ENCODE assay signal across 24 cellular contexts in the genomic region with DNA sequence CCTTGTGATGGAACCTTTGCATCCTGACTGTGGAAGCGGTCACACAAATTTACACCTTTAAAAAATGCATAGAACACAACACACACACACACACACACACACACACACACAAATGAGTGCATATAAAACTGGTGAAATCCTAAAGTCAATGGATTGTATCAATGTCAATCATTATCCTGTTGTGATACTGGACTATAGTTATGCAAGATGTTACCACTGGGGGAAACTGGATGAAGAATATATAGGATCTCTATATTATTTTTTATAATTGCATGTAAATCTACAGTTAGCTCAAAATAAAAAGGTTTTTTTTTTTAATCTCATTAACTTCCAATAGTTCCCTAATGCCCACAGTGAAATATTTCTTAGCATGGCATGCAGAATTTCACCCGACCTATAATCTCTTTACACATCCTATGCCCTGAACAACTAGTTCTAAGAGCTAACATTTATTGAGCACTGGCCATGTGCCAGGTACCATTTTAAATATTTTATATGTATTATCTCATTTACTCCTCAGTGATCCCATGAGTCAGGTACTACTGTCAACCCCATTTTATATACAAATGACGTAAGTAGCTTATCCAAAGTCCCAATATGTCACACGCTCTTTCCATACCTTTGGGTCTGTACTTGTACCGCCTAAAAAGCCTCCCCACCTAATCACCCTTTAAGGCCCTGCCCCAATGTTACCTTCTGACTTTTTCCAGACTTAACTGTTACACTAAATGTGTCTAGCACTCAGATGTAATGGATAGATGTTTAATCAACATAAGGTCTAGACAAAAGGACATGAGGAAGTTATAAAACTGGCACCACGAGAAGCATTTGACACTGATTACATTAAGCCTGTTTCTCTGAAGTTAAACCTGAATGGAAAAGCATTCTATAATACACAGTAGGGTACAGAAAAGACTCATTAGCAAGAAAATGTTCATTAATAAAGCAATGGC. TPM values are rescaled to one million over a fixed set of nuclear protein-coding genes. Genes with fewer than 3 reads are reported as not detected.
"Had no signal": no experiment of that assay in that cellular context is flagged by ENCODE, and none has a peak within 500 bp of the region (broad histone marks: within the 10 kb centered on the region; RNA-seq: fewer than 3 reads in every experiment).

No MANE protein-coding gene starts in this region.

- H3K27me3 ChIP-seq: dorsolateral prefrontal cortex, left lung, right atrium auricular region, tibial nerve had no signal

- H3K27ac ChIP-seq: dorsolateral prefrontal cortex, epithelial cell of prostate, left lung, tibial nerve had no signal

- H3K9me3 ChIP-seq: left lung, right atrium auricular region, tibial nerve had no signal

- DNase-seq: activated CD4-positive, alpha-beta T cell treated with anti-CD3 and anti-CD28 coated beads, Interleukin-2, amount 10 ng/mL, durations not matched to agents 7 days and 5 days; activated CD8-positive, alpha-beta memory T cell treated with anti-CD3 and anti-CD28 coated beads, Interleukin-2, amount 50 U/mL, for 4 hours; activated effector memory CD4-positive, alpha-beta T cell treated with Interleukin-2 at 50 U/mL for 16 hours; activated naive CD4-positive, alpha-beta T cell treated with anti-CD3 and anti-CD28 coated beads, Interleukin-2, amount 10 ng/mL, durations not matched to agents 7 days and 5 days; activated naive CD8-positive, alpha-beta T cell treated with anti-CD3 and anti-CD28 coated beads, Interleukin-2, amount 50 U/mL, for 24 hours; activated T-cell treated with anti-CD3 and anti-CD28 coated beads, Interleukin-2, amount 50 U/mL, for 48 hours; anterior cingulate cortex; caudate nucleus; dorsolateral prefrontal cortex; foreskin fibroblast; left lung; mammary epithelial cell; midbrain; stimulated activated naive CD8-positive, alpha-beta T cell treated with anti-CD3 and anti-CD28 coated beads, Interleukin-15, Interleukin-2, amounts not matched to agents 100 U/mL and 50 U/mL, for 24 hours; T-helper 1 cell; T-helper 9 cell had no signal

- FAIRE-seq: keratinocyte had no signal

- H3K4me3 ChIP-seq: dorsolateral prefrontal cortex, left lung, right atrium auricular region, tibial nerve had no signal

- ATAC-seq: activated CD4-positive, CD25-positive, alpha-beta regulatory T cell treated with anti-CD3 and anti-CD28 coated beads, Interleukin-2, amount 50 U/mL, for 24 hours; activated naive CD8-positive, alpha-beta T cell treated with anti-CD3 and anti-CD28 coated beads, Interleukin-2, amount 50 U/mL, for 24 hours; left lung; stimulated activated naive CD8-positive, alpha-beta T cell treated with anti-CD3 and anti-CD28 coated beads, Interleukin-15, Interleukin-2, amounts not matched to agents 100 U/mL and 50 U/mL, for 24 hours had no signal

RNA-seq across cellular contexts. Expression of a gene that starts 19.3 kb away (rescaled TPM):
- total RNA-seq: activated CD4-positive, alpha-beta T cell treated with anti-CD3 and anti-CD28 coated beads, Interleukin-2, amount 10 ng/mL, durations not matched to agents 7 days and 5 days; dorsolateral prefrontal cortex; left lung; mammary epithelial cell; omental fat pad; posterior vena cava; right atrium auricular region; tibial nerve had no signal
- polyA plus RNA-seq: keratinocyte, mammary epithelial cell, neural cell had no signal

RNA-seq across cellular contexts. Expression of a gene that starts 40.6 kb away (rescaled TPM):
- total RNA-seq: activated CD4-positive, alpha-beta T cell treated with anti-CD3 and anti-CD28 coated beads, Interleukin-2, amount 10 ng/mL, durations not matched to agents 7 days and 5 days; dorsolateral prefrontal cortex; mammary epithelial cell; posterior vena cava; right atrium auricular region; tibial nerve had no signal
- polyA plus RNA-seq: keratinocyte, mammary epithelial cell, neural cell had no signal
